ENCODE assay signal across 21 cellular contexts in the genomic region with DNA sequence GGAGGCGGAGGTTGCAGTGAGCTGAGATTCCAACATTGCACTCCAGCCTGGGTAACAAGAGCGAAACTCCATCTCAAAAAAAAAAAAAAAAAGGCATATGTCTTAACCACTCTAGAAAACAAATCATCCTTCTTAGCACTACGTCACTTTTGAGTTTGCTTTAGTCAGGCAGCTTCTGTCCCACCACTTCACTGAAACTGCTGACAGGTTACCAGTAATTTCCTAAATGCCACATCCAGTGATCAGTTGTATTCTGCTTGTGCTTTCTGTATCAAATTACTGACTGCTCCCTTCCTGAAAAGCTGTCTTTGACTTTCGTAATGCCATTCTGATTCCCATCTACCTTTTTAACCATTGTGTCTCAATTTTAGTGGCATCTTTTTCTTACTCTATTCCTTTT. TPM values are rescaled to one million over a fixed set of nuclear protein-coding genes. Genes with fewer than 3 reads are reported as not detected.
DNase-seq lines count a peak whose midpoint lies in the region; ATAC-seq and TF ChIP-seq lines count a peak whose summit lies in the region.
"Had no signal": no experiment of that assay in that cellular context is flagged by ENCODE, and none has a peak within 500 bp of the region (broad histone marks: within the 10 kb centered on the region; RNA-seq: fewer than 3 reads in every experiment).

No MANE protein-coding gene starts in this region.

- intact Hi-C loops in activated CD4-positive, alpha-beta T cell treated with anti-CD3 and anti-CD28 coated beads for 36 hours (cut with DNase I, micrococcal nuclease) = loop anchor here in 1 of 2 experiments (1.0 kb wide), 3 partner anchors 22 to 40 kb away; a partner anchor contains a TSS
- intact Hi-C loops in activated CD4-positive, alpha-beta T cell treated with anti-CD3 and anti-CD28 coated beads, Interleukin-2, amount 10 ng/mL, durations not matched to agents 24 days and 14 days (cut with micrococcal nuclease) = loop anchor here (1.0 to 2.0 kb wide), 5 partner anchors 21 to 136 kb away; no protein-coding TSS in a partner anchor
- intact Hi-C loops in PC-9 (cut with micrococcal nuclease; ENCODE audit: unreplicated experiment) = no loop called here

- no peaks in the 10 kb centered on the region for H3K4me1 ChIP-seq in PC-9 (replicated peaks; ENCODE audit: insufficient read depth)
- H3K4me1 ChIP-seq in osteoblast (ENCODE audit: insufficient read depth, low read length) = peaks cover 6% of the 10 kb centered on the region

- H3K4me2 ChIP-seq in PC-9 = no peak overlapping the region
- no peak overlapping the region for H3K4me2 ChIP-seq in osteoblast (ENCODE audit: insufficient read depth, low read length)

- no TSS peak for BruUV-seq in PC-9 (replicated peaks; lab: Mats Ljungman, UMichigan)

- peaks cover 12% of the 10 kb centered on the region for H3K36me3 Mint-ChIP-seq in activated CD4-positive, alpha-beta T cell treated with anti-CD3 and anti-CD28 coated beads for 36 hours (ENCODE audit: low read depth)
- H3K36me3 Mint-ChIP-seq in activated CD4-positive, alpha-beta T cell treated with anti-CD3 and anti-CD28 coated beads, Interleukin-2, amount 10 ng/mL, durations not matched to agents 24 days and 14 days (ENCODE audit: low read depth) = peaks cover 28% of the 10 kb centered on the region

- peaks cover 3% of the 10 kb centered on the region for H3K4me1 Mint-ChIP-seq in activated CD4-positive, alpha-beta T cell treated with anti-CD3 and anti-CD28 coated beads for 36 hours
- peaks cover 4% of the 10 kb centered on the region for H3K4me1 Mint-ChIP-seq in activated CD4-positive, alpha-beta T cell treated with anti-CD3 and anti-CD28 coated beads, Interleukin-2, amount 10 ng/mL, durations not matched to agents 24 days and 14 days
- H3K4me1 Mint-ChIP-seq: stimulated activated naive B cell treated with anti-CD40 and anti-IgM and Interleukin-4, amounts not matched to agents 10 μg/mL and 1 μg/mL and 100 μg/mL, for 72 hours had no signal

- H3K9me3 ChIP-seq in PC-9 (ENCODE audit: insufficient read depth, low read depth) = no peaks in the 10 kb centered on the region
- H3K9me3 ChIP-seq in osteoblast (ENCODE audit: low read depth, low read length) = no peaks in the 10 kb centered on the region
- H3K9me3 ChIP-seq: ovary had no signal

- H3K27me3 Mint-ChIP-seq in activated CD4-positive, alpha-beta T cell treated with anti-CD3 and anti-CD28 coated beads for 36 hours = no peaks in the 10 kb centered on the region
- no peaks in the 10 kb centered on the region for H3K27me3 Mint-ChIP-seq in activated CD4-positive, alpha-beta T cell treated with anti-CD3 and anti-CD28 coated beads, Interleukin-2, amount 10 ng/mL, durations not matched to agents 24 days and 14 days
- H3K27me3 Mint-ChIP-seq: naive thymus-derived CD4-positive, alpha-beta T cell; stimulated activated naive B cell treated with anti-CD40 and anti-IgM and Interleukin-4, amounts not matched to agents 10 μg/mL and 1 μg/mL and 100 μg/mL, for 72 hours had no signal

- no peaks in the 10 kb centered on the region for H3K79me2 ChIP-seq in PC-9 (ENCODE audit: low read depth)
- peaks cover 6% of the 10 kb centered on the region for H3K79me2 ChIP-seq in osteoblast (ENCODE audit: insufficient read depth, low read length)

- no peaks in the 10 kb centered on the region for H3K27me3 ChIP-seq in PC-9 (ENCODE audit: insufficient read depth, low read depth)
- no peaks in the 10 kb centered on the region for H3K27me3 ChIP-seq in osteoblast (ENCODE audit: insufficient read depth, low read length)
- H3K27me3 ChIP-seq: cardiac muscle cell, ovary had no signal

- H2AFZ ChIP-seq in PC-9 (no peak overlapping the region), osteoblast (ENCODE audit: low read length) (no peak overlapping the region)

- POLR2A ChIA-PET in activated CD4-positive, alpha-beta T cell treated with anti-CD3 and anti-CD28 coated beads for 36 hours (lab: Charles Lee) = interaction anchor here (0.8 to 1.4 kb wide), 2 partner anchors 24 to 907 kb away, joined by 5 read pairs; no protein-coding TSS in a partner anchor
- POLR2A ChIA-PET in PC-9 (lab: Charles Lee; ENCODE audit: unreplicated experiment) = interaction anchor here (0.7 kb wide), 1 partner anchor 1260 kb away, joined by 4 read pairs; no protein-coding TSS in a partner anchor

- H3K9me3 Mint-ChIP-seq in activated CD4-positive, alpha-beta T cell treated with anti-CD3 and anti-CD28 coated beads for 36 hours (ENCODE audit: low read depth) = no peaks in the 10 kb centered on the region
- no peaks in the 10 kb centered on the region for H3K9me3 Mint-ChIP-seq in activated CD4-positive, alpha-beta T cell treated with anti-CD3 and anti-CD28 coated beads, Interleukin-2, amount 10 ng/mL, durations not matched to agents 24 days and 14 days
- H3K9me3 Mint-ChIP-seq: naive thymus-derived CD4-positive, alpha-beta T cell; stimulated activated naive B cell treated with anti-CD40 and anti-IgM and Interleukin-4, amounts not matched to agents 10 μg/mL and 1 μg/mL and 100 μg/mL, for 72 hours had no signal

- peak; percentile 10 for DNase-seq in activated CD4-positive, alpha-beta T cell treated with anti-CD3 and anti-CD28 coated beads for 36 hours
- no peak for DNase-seq in activated CD4-positive, alpha-beta T cell treated with anti-CD3 and anti-CD28 coated beads, Interleukin-2, amount 10 ng/mL, durations not matched to agents 24 days and 14 days
- DNase-seq in PC-9 (no peak), osteoblast (ENCODE audit: insufficient read length, low spot score, missing footprints) (no peak), GOT3 (lab: John Stamatoyannopoulos, UW) (no peak), occipital lobe (lab: John Stamatoyannopoulos, UW) (no peak)
- DNase-seq: activated CD8-positive, alpha-beta memory T cell treated with anti-CD3 and anti-CD28 coated beads, Interleukin-2, amount 50 U/mL, for 4 hours; activated gamma-delta T cell treated with Interleukin-2 at 50 U/mL for 16 hours; cortex of kidney; DMS79; KG1; naive thymus-derived CD4-positive, alpha-beta T cell; NCI-H187 treated with DMSO at 0.1 percent for 48 hours; NCI-H345; NCI-H774; ovary; stimulated activated naive B cell treated with anti-CD40 and anti-IgM and Interleukin-4, amounts not matched to agents 10 μg/mL and 1 μg/mL and 100 μg/mL, for 72 hours; SW 1271 had no signal

- CTCF ChIA-PET in activated CD4-positive, alpha-beta T cell treated with anti-CD3 and anti-CD28 coated beads for 36 hours (lab: Charles Lee) = interaction anchor here (0.6 to 2.5 kb wide), 6 partner anchors 12 to 525 kb away, joined by 3 to 6 read pairs (median 4); no protein-coding TSS in a partner anchor
- CTCF ChIA-PET in PC-9 (lab: Charles Lee) = interaction anchor here (0.6 kb wide), 2 partner anchors 230 to 393 kb away, joined by 6 to 13 read pairs; no protein-coding TSS in a partner anchor

- peak; percentile 92 for ATAC-seq in activated CD4-positive, alpha-beta T cell treated with anti-CD3 and anti-CD28 coated beads for 36 hours
- ATAC-seq in GM19463 (IDR thresholded peaks at IDR 0.05; ENCODE audit: unreplicated experiment) = no peak
- ATAC-seq: naive thymus-derived CD4-positive, alpha-beta T cell; stimulated activated naive B cell treated with anti-CD40 and anti-IgM and Interleukin-4, amounts not matched to agents 10 μg/mL and 1 μg/mL and 100 μg/mL, for 72 hours had no signal

- TF ChIP-seq CTCF in 22Rv1 (IDR thresholded peaks at IDR 0.05) (no peak), PC-9 (conservative IDR thresholded peaks at IDR 0.05) (no peak), osteoblast (IDR thresholded peaks at IDR 0.05; ENCODE audit: extremely low read depth, low read depth, low read length) (no peak)

- H3K36me3 ChIP-seq in PC-9 (ENCODE audit: low read depth) (peaks cover 42% of the 10 kb centered on the region), osteoblast (ENCODE audit: insufficient read depth, low read length) (peaks cover 38% of the 10 kb centered on the region)
- H3K36me3 ChIP-seq: ovary had no signal

- H3K27ac Mint-ChIP-seq in activated CD4-positive, alpha-beta T cell treated with anti-CD3 and anti-CD28 coated beads for 36 hours = no peak overlapping the region
- H3K27ac Mint-ChIP-seq in activated CD4-positive, alpha-beta T cell treated with anti-CD3 and anti-CD28 coated beads, Interleukin-2, amount 10 ng/mL, durations not matched to agents 24 days and 14 days = no peak overlapping the region
- H3K27ac Mint-ChIP-seq: naive thymus-derived CD4-positive, alpha-beta T cell; stimulated activated naive B cell treated with anti-CD40 and anti-IgM and Interleukin-4, amounts not matched to agents 10 μg/mL and 1 μg/mL and 100 μg/mL, for 72 hours had no signal

- H4K20me1 ChIP-seq in PC-9 (ENCODE audit: insufficient read depth) (no peaks in the 10 kb centered on the region), osteoblast (ENCODE audit: insufficient read depth, low read length) (no peaks in the 10 kb centered on the region)

- H3K9me2 ChIP-seq in PC-9 (ENCODE audit: insufficient read depth) = no peaks in the 10 kb centered on the region

- H3K4me3 ChIP-seq in PC-9 = no peak overlapping the region
- no peak overlapping the region for H3K4me3 ChIP-seq in osteoblast (ENCODE audit: insufficient read depth, low read length)
- H3K4me3 ChIP-seq: cardiac muscle cell, ovary had no signal

- H3F3A ChIP-seq in PC-9 (ENCODE audit: insufficient read depth, low read depth) = peaks cover 3% of the 10 kb centered on the region; the same call in 1 of the 2 replicates

- H3K27ac ChIP-seq in 22Rv1 = peak overlapping the region; percentile 18; the same call in 1 of the 2 replicates
- peak overlapping the region; percentile 29; the same call in 1 of the 2 replicates for H3K27ac ChIP-seq in PC-9
- peak overlapping the region; percentile 51 for H3K27ac ChIP-seq in osteoblast (ENCODE audit: low read depth, low read length)
- H3K27ac ChIP-seq: ovary had no signal

- H3K4me3 Mint-ChIP-seq in activated CD4-positive, alpha-beta T cell treated with anti-CD3 and anti-CD28 coated beads for 36 hours = no peak overlapping the region
- no peak overlapping the region for H3K4me3 Mint-ChIP-seq in activated CD4-positive, alpha-beta T cell treated with anti-CD3 and anti-CD28 coated beads, Interleukin-2, amount 10 ng/mL, durations not matched to agents 24 days and 14 days
- H3K4me3 Mint-ChIP-seq: naive thymus-derived CD4-positive, alpha-beta T cell; stimulated activated naive B cell treated with anti-CD40 and anti-IgM and Interleukin-4, amounts not matched to agents 10 μg/mL and 1 μg/mL and 100 μg/mL, for 72 hours had no signal

RNA-seq across cellular contexts. Expression of a gene that starts 21.7 kb away (rescaled TPM):
- total RNA-seq in activated CD4-positive, alpha-beta T cell treated with anti-CD3 and anti-CD28 coated beads for 36 hours = 10 to 100 TPM; 31.0 to 33.4 TPM
- 38.0 and 39.8 TPM in 2 replicates for total RNA-seq in activated CD4-positive, alpha-beta T cell treated with anti-CD3 and anti-CD28 coated beads, Interleukin-2, amount 10 ng/mL, durations not matched to agents 24 days and 14 days
- total RNA-seq in PC-9 (2021) (42.1 and 48.7 TPM in 2 replicates), osteoblast (39.8 and 51.3 TPM in 2 replicates), occipital lobe (34.9 TPM)

RNA-seq across cellular contexts. Expression of a gene that starts 45.7 kb away (rescaled TPM):
- 10 to 100 TPM; 28.0 to 32.2 TPM for total RNA-seq in activated CD4-positive, alpha-beta T cell treated with anti-CD3 and anti-CD28 coated beads for 36 hours
- total RNA-seq in activated CD4-positive, alpha-beta T cell treated with anti-CD3 and anti-CD28 coated beads, Interleukin-2, amount 10 ng/mL, durations not matched to agents 24 days and 14 days = 55.6 and 56.6 TPM in 2 replicates
- total RNA-seq in PC-9 (2021) = 8.1 and 10.9 TPM in 2 replicates
- total RNA-seq in osteoblast = 15.9 and 17.4 TPM in 2 replicates
- total RNA-seq in occipital lobe = 13.9 TPM
